Comparison of ENCODE assay signal across 21 cellular contexts in genomic region chr17:77801545-77802332, GRCh38.
A peak's percentile ranks its signal among the peaks of the same experiment; 100 is the strongest.
DNase-seq lines count a peak whose midpoint lies in the region; ATAC-seq and TF ChIP-seq lines count a peak whose summit lies in the region.
"Had no signal": no experiment of that assay in that cellular context is flagged by ENCODE, and none has a peak within 500 bp of the region (broad histone marks: within the 10 kb centered on the region; RNA-seq: fewer than 3 reads in every experiment).

No MANE protein-coding gene starts in this region.

- no peak for ATAC-seq in stimulated activated naive CD8-positive, alpha-beta T cell treated with anti-CD3 and anti-CD28 coated beads, Interleukin-15, amount 100 ng/mL, for 72 hours
- ATAC-seq in WTC11 (no peak), GM21390 (IDR thresholded peaks at IDR 0.05; ENCODE audit: unreplicated experiment) (no peak), psoas muscle (no peak)
- no peak for ATAC-seq in naive thymus-derived CD8-positive, alpha-beta T cell
- ATAC-seq in activated T-cell treated with anti-CD3 and anti-CD28 coated beads, Interleukin-2, amount 50 U/mL, for 72 hours (replicated peaks in 1 of 2): no peak
- ATAC-seq: activated T-cell treated with anti-CD3 and anti-CD28 coated beads, Interleukin-2, amount 50 U/mL, for 4 hours; foreskin keratinocyte had no signal

- no peaks in the 10 kb centered on the region for H3K36me3 Mint-ChIP-seq in stimulated activated naive CD8-positive, alpha-beta T cell treated with anti-CD3 and anti-CD28 coated beads, Interleukin-15, Interleukin-2, amounts not matched to agents 100 ng/mL and 50 ng/mL, for 24 hours (ENCODE audit: low read depth)
- H3K36me3 Mint-ChIP-seq in WTC11: no peaks in the 10 kb centered on the region; the same call in 1 of the 2 replicates
- no peaks in the 10 kb centered on the region for H3K36me3 Mint-ChIP-seq in naive thymus-derived CD8-positive, alpha-beta T cell
- H3K36me3 Mint-ChIP-seq in activated T-cell treated with anti-CD3 and anti-CD28 coated beads, Interleukin-2, amount 50 U/mL, for 72 hours (ENCODE audit: insufficient read depth in 2 of 2): no peaks in the 10 kb centered on the region

- H3K9ac ChIP-seq in iPS-18a (ENCODE audit: low read length): no peak overlapping the region
- H3K9ac ChIP-seq: GM23248 had no signal

- peak overlapping the region; percentile 38 for H3K27ac Mint-ChIP-seq in stimulated activated naive CD8-positive, alpha-beta T cell treated with anti-CD3 and anti-CD28 coated beads, Interleukin-15, Interleukin-2, amounts not matched to agents 100 ng/mL and 50 ng/mL, for 24 hours
- no peak overlapping the region for H3K27ac Mint-ChIP-seq in stimulated activated naive CD8-positive, alpha-beta T cell treated with anti-CD3 and anti-CD28 coated beads, Interleukin-15, amount 100 ng/mL, for 72 hours
- no peak overlapping the region for H3K27ac Mint-ChIP-seq in WTC11
- peak overlapping the region in 2 of 10 donors; percentile 32 to 89 for H3K27ac Mint-ChIP-seq in naive thymus-derived CD8-positive, alpha-beta T cell
- H3K27ac Mint-ChIP-seq in activated T-cell treated with anti-CD3 and anti-CD28 coated beads, Interleukin-2, amount 50 U/mL, for 72 hours: no peak overlapping the region
- H3K27ac Mint-ChIP-seq: activated naive CD4-positive, alpha-beta T cell treated with anti-CD3 and anti-CD28 coated beads for 36 hours had no signal

- H3K27me3 ChIP-seq in iPS-18a (ENCODE audit: control insufficient read depth, insufficient read depth, low read length) (peaks cover 48% of the 10 kb centered on the region), psoas muscle (ENCODE audit: insufficient read depth in 3 of 3, low read length in 2 of 3) (peaks cover 0 to 6% (median 0%) of the 10 kb centered on the region in 3 donors)

- H3K9me3 ChIP-seq in iPS-18a (ENCODE audit: control insufficient read depth, low read depth, low read length) (no peaks in the 10 kb centered on the region), psoas muscle (no peaks in the 10 kb centered on the region)

- intact Hi-C loops in psoas muscle (cut with DNase I): no loop called here

- no peaks in the 10 kb centered on the region for H3K9me3 Mint-ChIP-seq in stimulated activated naive CD8-positive, alpha-beta T cell treated with anti-CD3 and anti-CD28 coated beads, Interleukin-15, Interleukin-2, amounts not matched to agents 100 ng/mL and 50 ng/mL, for 24 hours
- H3K9me3 Mint-ChIP-seq in stimulated activated naive CD8-positive, alpha-beta T cell treated with anti-CD3 and anti-CD28 coated beads, Interleukin-15, amount 100 ng/mL, for 72 hours: no peaks in the 10 kb centered on the region
- H3K9me3 Mint-ChIP-seq in WTC11: no peaks in the 10 kb centered on the region
- H3K9me3 Mint-ChIP-seq in naive thymus-derived CD8-positive, alpha-beta T cell: no peaks in the 10 kb centered on the region
- no peaks in the 10 kb centered on the region for H3K9me3 Mint-ChIP-seq in activated T-cell treated with anti-CD3 and anti-CD28 coated beads, Interleukin-2, amount 50 U/mL, for 72 hours
- H3K9me3 Mint-ChIP-seq: activated naive CD4-positive, alpha-beta T cell treated with anti-CD3 and anti-CD28 coated beads for 36 hours; activated T-cell treated with anti-CD3 and anti-CD28 coated beads, Interleukin-2, amount 50 U/mL, for 4 hours had no signal

- no peak for DNase-seq in stimulated activated naive CD8-positive, alpha-beta T cell treated with anti-CD3 and anti-CD28 coated beads, Interleukin-15, amount 100 ng/mL, for 72 hours
- DNase-seq in WTC11 (ENCODE audit: low spot score) (no peak), psoas muscle (no peak)
- DNase-seq in naive thymus-derived CD8-positive, alpha-beta T cell: no peak
- DNase-seq in activated T-cell treated with anti-CD3 and anti-CD28 coated beads, Interleukin-2, amount 50 U/mL, for 72 hours: no peak
- DNase-seq: activated CD4-positive, CD25-positive, alpha-beta regulatory T cell treated with anti-CD3 and anti-CD28 coated beads, Interleukin-2, amount 50 U/mL, for 72 hours; activated naive CD4-positive, alpha-beta T cell treated with anti-CD3 and anti-CD28 coated beads for 36 hours; activated T-cell treated with anti-CD3 and anti-CD28 coated beads, Interleukin-2, amount 50 U/mL, for 4 hours; central memory CD4-positive, alpha-beta T cell; COR-L47; effector CD4-positive, alpha-beta T cell; foreskin keratinocyte; GM23248; hippocampal formation; IMR-90; NCI-H1105 treated with DMSO at 0.1 percent for 48 hours; NCI-H2107; SW 1271 had no signal

- H3K4me3 ChIP-seq in iPS-18a (ENCODE audit: low read length) (peak overlapping the region; percentile 34), psoas muscle (no peak overlapping the region)
- H3K4me3 ChIP-seq: GM23248 had no signal

- 82 to 87% (median 84%) methylated on average over 20 of the region's 20 CpGs for WGBS in psoas muscle, 3 donors

- H3K4me1 ChIP-seq in iPS-18a (ENCODE audit: control insufficient read depth, low read depth, low read length) (peaks cover 16% of the 10 kb centered on the region), psoas muscle (no peaks in the 10 kb centered on the region)
- H3K4me1 ChIP-seq: foreskin keratinocyte had no signal

- TF ChIP-seq CTCF in WTC11 (IDR thresholded peaks at IDR 0.05) (no peak), psoas muscle (IDR thresholded peaks at IDR 0.05) (no peak)

- POLR2A ChIA-PET in WTC11 (lab: Charles Lee): no interaction called here
- POLR2A ChIA-PET in naive thymus-derived CD8-positive, alpha-beta T cell (lab: Charles Lee): interaction anchor here (0.6 kb wide), 1 partner anchor 28 kb away, joined by 3 read pairs; no protein-coding TSS in a partner anchor

- H3K27me3 Mint-ChIP-seq in stimulated activated naive CD8-positive, alpha-beta T cell treated with anti-CD3 and anti-CD28 coated beads, Interleukin-15, Interleukin-2, amounts not matched to agents 100 ng/mL and 50 ng/mL, for 24 hours: peaks cover 8% of the 10 kb centered on the region
- H3K27me3 Mint-ChIP-seq in stimulated activated naive CD8-positive, alpha-beta T cell treated with anti-CD3 and anti-CD28 coated beads, Interleukin-15, amount 100 ng/mL, for 72 hours: peaks cover 16% of the 10 kb centered on the region
- H3K27me3 Mint-ChIP-seq in WTC11 (ENCODE audit: low read depth): peaks cover 41% of the 10 kb centered on the region
- peaks cover 0 to 12% (median 6%) of the 10 kb centered on the region in 5 donors for H3K27me3 Mint-ChIP-seq in naive thymus-derived CD8-positive, alpha-beta T cell
- H3K27me3 Mint-ChIP-seq in activated T-cell treated with anti-CD3 and anti-CD28 coated beads, Interleukin-2, amount 50 U/mL, for 72 hours (ENCODE audit: low read depth): peaks cover 24% of the 10 kb centered on the region

- H3K4me3 Mint-ChIP-seq in stimulated activated naive CD8-positive, alpha-beta T cell treated with anti-CD3 and anti-CD28 coated beads, Interleukin-15, Interleukin-2, amounts not matched to agents 100 ng/mL and 50 ng/mL, for 24 hours: no peak overlapping the region
- no peak overlapping the region for H3K4me3 Mint-ChIP-seq in stimulated activated naive CD8-positive, alpha-beta T cell treated with anti-CD3 and anti-CD28 coated beads, Interleukin-15, amount 100 ng/mL, for 72 hours
- H3K4me3 Mint-ChIP-seq in WTC11: no peak overlapping the region
- H3K4me3 Mint-ChIP-seq in naive thymus-derived CD8-positive, alpha-beta T cell: peak overlapping the region in 1 of 10 donors; percentile 34
- H3K4me3 Mint-ChIP-seq in activated T-cell treated with anti-CD3 and anti-CD28 coated beads, Interleukin-2, amount 50 U/mL, for 72 hours: no peak overlapping the region
- H3K4me3 Mint-ChIP-seq: activated naive CD4-positive, alpha-beta T cell treated with anti-CD3 and anti-CD28 coated beads for 36 hours; activated T-cell treated with anti-CD3 and anti-CD28 coated beads, Interleukin-2, amount 50 U/mL, for 4 hours had no signal

- no peak overlapping the region for H3K27ac ChIP-seq in iPS-18a (ENCODE audit: low read length)
- no peak overlapping the region for H3K27ac ChIP-seq in psoas muscle
- H3K27ac ChIP-seq: foreskin keratinocyte, GM23248 had no signal

- no peaks in the 10 kb centered on the region for H3K36me3 ChIP-seq in iPS-18a (ENCODE audit: control insufficient read depth, low read depth, low read length)
- no peaks in the 10 kb centered on the region for H3K36me3 ChIP-seq in psoas muscle (ENCODE audit: insufficient read depth in 1 of 2, low read depth in 1 of 2)

- CTCF ChIA-PET in WTC11 (lab: Charles Lee): interaction anchor here (1.6 kb wide), 1 partner anchor 157 kb away, joined by 3 read pairs; no protein-coding TSS in a partner anchor

- H3K4me1 Mint-ChIP-seq in stimulated activated naive CD8-positive, alpha-beta T cell treated with anti-CD3 and anti-CD28 coated beads, Interleukin-15, Interleukin-2, amounts not matched to agents 100 ng/mL and 50 ng/mL, for 24 hours (ENCODE audit: low read depth): no peaks in the 10 kb centered on the region
- peaks cover 8% of the 10 kb centered on the region for H3K4me1 Mint-ChIP-seq in stimulated activated naive CD8-positive, alpha-beta T cell treated with anti-CD3 and anti-CD28 coated beads, Interleukin-15, amount 100 ng/mL, for 72 hours
- peaks cover 61% of the 10 kb centered on the region for H3K4me1 Mint-ChIP-seq in WTC11
- H3K4me1 Mint-ChIP-seq in naive thymus-derived CD8-positive, alpha-beta T cell: peaks cover 0 to 21% (median 10%) of the 10 kb centered on the region in 4 donors
- peaks cover 19% of the 10 kb centered on the region for H3K4me1 Mint-ChIP-seq in activated T-cell treated with anti-CD3 and anti-CD28 coated beads, Interleukin-2, amount 50 U/mL, for 72 hours (ENCODE audit: low read depth)

TF ChIP-seq in WTC11, 78 proteins besides CTCF, POLR2A, EP300 and RAD21 (continues in another document):
- TF ChIP-seq ZNF219 (CRISPR knock-in tag; IDR thresholded peaks at IDR 0.05; ENCODE audit: borderline replicate concordance) (0 out of 2 replicates have a peak, but pooled peaks have one; percentile 29), USF1 (CRISPR knock-in tag; IDR thresholded peaks at IDR 0.05) (no peak), ATF2 (CRISPR knock-in tag; IDR thresholded peaks at IDR 0.05; ENCODE audit: borderline replicate concordance, low read depth) (no peak)
